23 cellular contexts compared by ENCODE assay signal in genomic region chr14:70685480-70686197, GRCh38. TPM values are rescaled to one million over a fixed set of nuclear protein-coding genes. Genes with fewer than 3 reads are reported as not detected.
DNase-seq lines count a peak whose midpoint lies in the region; ATAC-seq, FAIRE-seq and TF ChIP-seq lines count a peak whose summit lies in the region.
"Had no signal": no experiment of that assay in that cellular context is flagged by ENCODE, and none has a peak within 500 bp of the region (broad histone marks: within the 10 kb centered on the region; RNA-seq: fewer than 3 reads in every experiment).

No MANE protein-coding gene starts in this region.

- intact Hi-C loops in heart right ventricle (cut with DNase I) = no loop called here

- H3K36me3 ChIP-seq in H1 (ENCODE audit: control insufficient read depth in 2 of 4, insufficient read depth in 4 of 4, low read length in 3 of 4) = no peaks in the 10 kb centered on the region
- no peaks in the 10 kb centered on the region for H3K36me3 ChIP-seq in keratinocyte (ENCODE audit: control insufficient read depth in 2 of 2, extremely low read depth in 1 of 2, insufficient read depth in 2 of 2, low read length in 2 of 2)
- H3K36me3 ChIP-seq in heart right ventricle = no peaks in the 10 kb centered on the region
- H3K36me3 ChIP-seq: gastroesophageal sphincter, upper lobe of left lung had no signal

- H3K4me1 ChIP-seq in A549 = no peaks in the 10 kb centered on the region
- H3K4me1 ChIP-seq in H1 (replicated peaks in 1 of 4; ENCODE audit: control insufficient read depth in 3 of 4, insufficient read depth in 4 of 4, low read length in 3 of 4) = peaks cover 2 to 13% (median 9%) of the 10 kb centered on the region in 4 experiments; a peak in 6 of 7 replicates
- peaks cover 15% of the 10 kb centered on the region for H3K4me1 ChIP-seq in keratinocyte (ENCODE audit: control insufficient read depth, extremely low read depth, insufficient read depth, low read length)
- H3K4me1 ChIP-seq in heart right ventricle = no peaks in the 10 kb centered on the region
- H3K4me1 ChIP-seq: gastroesophageal sphincter, upper lobe of left lung had no signal

- H3K4me2 ChIP-seq in A549 = no peak overlapping the region
- H3K4me2 ChIP-seq in H1 (ENCODE audit: insufficient read depth in 1 of 2, low read depth in 2 of 2, low read length in 2 of 2) = peak overlapping the region in 1 of 2 experiments; percentile 23; a peak in 1 of 4 replicates
- H3K4me2 ChIP-seq in keratinocyte (ENCODE audit: control insufficient read depth, extremely low read depth, insufficient read depth, low read depth, low read length) = peak overlapping the region; percentile 45

- peak overlapping the region; percentile 77; the same call in 1 of the 2 replicates for H2BK12ac ChIP-seq in H1 (ENCODE audit: low read depth, low read length)

- peak overlapping the region; percentile 70 for H4K91ac ChIP-seq in H1 (replicated peaks; ENCODE audit: insufficient read length, low read length)

- DNase-seq in A549 (ENCODE audit: low read depth in 1 of 2, low spot score in 1 of 2) (no peak), NCI-H82 (lab: John Stamatoyannopoulos, UW) (peak; percentile 98), H1 (ENCODE audit: low read depth in 1 of 2, low spot score in 2 of 2) (no peak), keratinocyte (ENCODE audit: low read depth, low spot score) (no peak), DMS53 treated with DMSO at 0.1 percent for 48 hours (lab: John Stamatoyannopoulos, UW; ENCODE audit: unreplicated experiment) (no peak), heart right ventricle (no peak)
- no peak for DNase-seq in activated CD4-positive, alpha-beta T cell treated with anti-CD3 and anti-CD28 coated beads, Interleukin-2, amount 50 U/mL, for 48 hours
- DNase-seq: activated CD4-positive, alpha-beta T cell treated with anti-CD3 and anti-CD28 coated beads, Interleukin-2, amount 50 U/mL, for 4 hours; activated CD4-positive, CD25-positive, alpha-beta regulatory T cell; activated CD8-positive, alpha-beta memory T cell treated with anti-CD3 and anti-CD28 coated beads, Interleukin-2, amount 50 U/mL, for 4 hours; CD8-positive, alpha-beta memory T cell; cerebellar nuclear complex; DMS79; GF-D8; kidney glomerular epithelial cell; NCI-H1105; NCI-H1930; SHP77; T-helper 9 cell; upper lobe of left lung had no signal

- no peaks in the 10 kb centered on the region for H3K79me1 ChIP-seq in H1 (ENCODE audit: low read depth, low read length)

- H3K79me2 ChIP-seq in H1 (ENCODE audit: control insufficient read depth in 1 of 2, insufficient read depth in 2 of 2, low read length in 2 of 2) (no peaks in the 10 kb centered on the region), keratinocyte (ENCODE audit: control insufficient read depth, insufficient read depth, low read length) (no peaks in the 10 kb centered on the region)

- no peak for TF ChIP-seq CTCF in A549 (IDR thresholded peaks at IDR 0.05)
- TF ChIP-seq CTCF in H1 (IDR thresholded peaks at IDR 0.05; ENCODE audit: control extremely low read depth in 1 of 3, insufficient read depth in 1 of 3, low read depth in 1 of 3, low read length in 3 of 3) = no peak
- no peak for TF ChIP-seq CTCF in keratinocyte (optimal IDR thresholded peaks at IDR 0.05 in 1 of 3, IDR thresholded peaks at IDR 0.05 in 1 of 3, conservative IDR thresholded peaks at IDR 0.05 in 1 of 3; ENCODE audit: extremely low read depth in 1 of 3, insufficient read depth in 2 of 3, low read length in 3 of 3)
- no peak for TF ChIP-seq CTCF in heart right ventricle (IDR thresholded peaks at IDR 0.05)

- no peak overlapping the region for H3K4ac ChIP-seq in H1 (replicated peaks; ENCODE audit: insufficient read length, low read depth, low read length)

- H3K9me3 ChIP-seq in A549 (no peaks in the 10 kb centered on the region), H1 (ENCODE audit: insufficient read depth in 2 of 2, low read depth in 1 of 2, low read length in 1 of 2) (no peaks in the 10 kb centered on the region), keratinocyte (ENCODE audit: control insufficient read depth, low read depth, low read length) (no peaks in the 10 kb centered on the region), heart right ventricle (no peaks in the 10 kb centered on the region)
- H3K9me3 ChIP-seq: gastroesophageal sphincter, upper lobe of left lung had no signal

- TF ChIP-seq RAD21 in A549 (conservative IDR thresholded peaks at IDR 0.05 in 1 of 2, IDR thresholded peaks at IDR 0.05 in 1 of 2) (no peak), H1 (IDR thresholded peaks at IDR 0.05 in 1 of 2, conservative IDR thresholded peaks at IDR 0.05 in 1 of 2; ENCODE audit: low read depth in 2 of 2, low read length in 2 of 2) (peak; percentile 6 to 34; a peak in 1 of 4 replicates)

- H2BK120ac ChIP-seq in H1 (replicated peaks; ENCODE audit: low read depth, low read length) = no peak overlapping the region

- no peak for TF ChIP-seq EP300 in A549 (IDR thresholded peaks at IDR 0.05)
- no peak for TF ChIP-seq EP300 in H1 (IDR thresholded peaks at IDR 0.05; ENCODE audit: borderline replicate concordance in 1 of 2, low read depth in 2 of 2, low read length in 2 of 2)

- H4K8ac ChIP-seq in H1 (ENCODE audit: extremely low read depth, insufficient read depth, low read length) = no peak overlapping the region

- ATAC-seq in A549 = no peak
- ATAC-seq in heart right ventricle = no peak
- ATAC-seq in GM18505 (IDR thresholded peaks at IDR 0.05; ENCODE audit: unreplicated experiment) = no peak
- ATAC-seq: gastroesophageal sphincter had no signal

- H3K23ac ChIP-seq in H1 (ENCODE audit: insufficient read length) = no peak overlapping the region

- 78% methylated on average over 7 of the region's 7 CpGs for WGBS in A549 (ENCODE audit: missing lambda C conversion rate)
- WGBS in H1 (ENCODE audit: extremely low coverage in 1 of 2, insufficient coverage in 1 of 2, insufficient read length in 1 of 2, insufficient replicate concordance in 2 of 2, low coverage in 1 of 2, low lambda C conversion rate in 2 of 2, missing lambda C conversion rate in 1 of 2), 2 experiments = 79% methylated on average over 7 of the region's 7 CpGs; no CpG with 5 or more reads in 1 of the 2 experiments
- 80 to 87% methylated on average over 7 of the region's 7 CpGs for WGBS in heart right ventricle, 2 donors

- no peak overlapping the region for H3K4me3 ChIP-seq in A549
- peak overlapping the region in 1 of 4 experiments; percentile 6; a peak in 1 of 8 replicates for H3K4me3 ChIP-seq in H1 (ENCODE audit: extremely low read depth in 1 of 4, insufficient read depth in 2 of 4, low read depth in 3 of 4, low read length in 4 of 4)
- no peak overlapping the region for H3K4me3 ChIP-seq in keratinocyte (ENCODE audit: control insufficient read depth in 2 of 3, extremely low read depth in 1 of 3, insufficient read depth in 2 of 3, low read depth in 1 of 3, low read length in 3 of 3)
- no peak overlapping the region for H3K4me3 ChIP-seq in heart right ventricle
- H3K4me3 ChIP-seq: gastroesophageal sphincter, lung, upper lobe of left lung had no signal

- H2AK5ac ChIP-seq in H1 (ENCODE audit: low read depth, low read length) = no peak overlapping the region

- H4K5ac ChIP-seq in H1 (ENCODE audit: insufficient read length, low read depth, low read length) = no peak overlapping the region

- no peak overlapping the region for H3K14ac ChIP-seq in H1 (ENCODE audit: insufficient read length)

- no peaks in the 10 kb centered on the region for H4K20me1 ChIP-seq in H1 (replicated peaks in 1 of 2; ENCODE audit: control insufficient read depth in 1 of 2, insufficient read depth in 2 of 2, low read length in 2 of 2)
- H4K20me1 ChIP-seq in keratinocyte (ENCODE audit: control insufficient read depth, extremely low read depth, insufficient read depth, low read length) = no peaks in the 10 kb centered on the region

- dilution Hi-C loops in keratinocyte (cut with MboI; ENCODE audit: extremely low pct_ligation_motif_present, low sequenced_read_pairs) = no loop called here

- peak overlapping the region; percentile 40; the same call in 1 of the 2 replicates for H3K18ac ChIP-seq in H1 (ENCODE audit: extremely low read depth, low read length)

- H2BK5ac ChIP-seq in H1 (ENCODE audit: low read depth, low read length) = peak overlapping the region; percentile 9; the same call in 1 of the 2 replicates

- POLR2A ChIA-PET in A549 (lab: Yijun Ruan, JAX) (no interaction called here), H1 (lab: Charles Lee; ENCODE audit: partially characterized antibody) (interaction anchor here (3.3 kb wide), 1 partner anchor 23 kb away, joined by 25 read pairs; no protein-coding TSS in a partner anchor)

- TF ChIP-seq POLR2A in A549 (IDR thresholded peaks at IDR 0.05; ENCODE audit: low read length) = no peak
- no peak for TF ChIP-seq POLR2A in H1 (IDR thresholded peaks at IDR 0.05; ENCODE audit: control extremely low read depth in 1 of 2, low read depth in 2 of 2, low read length in 2 of 2)
- TF ChIP-seq POLR2A in GM18505 (IDR thresholded peaks at IDR 0.05; ENCODE audit: borderline replicate concordance, extremely low read depth, insufficient read depth, insufficient read length) = no peak

- CTCF ChIA-PET in A549 (lab: Yijun Ruan, JAX) = interaction anchor here (0.6 to 1.8 kb wide), 2 partner anchors 28 to 1328 kb away, joined by 4 read pairs; no protein-coding TSS in a partner anchor
- CTCF ChIA-PET in H1 (lab: Charles Lee; ENCODE audit: partially characterized antibody) = interaction anchor here (0.7 to 2.4 kb wide), 6 partner anchors 8 to 28 kb away, joined by 3 to 6 read pairs (median 4); no protein-coding TSS in a partner anchor

- FAIRE-seq in A549 (lab: Jason Lieb, UNC) = no peak
- peak; percentile 78 for FAIRE-seq in H1 (lab: Jason Lieb, UNC)
- FAIRE-seq in keratinocyte (lab: Jason Lieb, UNC) = peak; percentile 32

- no peak overlapping the region; the same call in 1 of the 2 replicates for H2BK15ac ChIP-seq in H1 (ENCODE audit: low read length)

- no peak overlapping the region for H3K56ac ChIP-seq in H1 (replicated peaks; ENCODE audit: insufficient read length, low read depth, low read length)

- H3K23me2 ChIP-seq in H1 (ENCODE audit: low read depth, low read length) = peaks cover 3% of the 10 kb centered on the region; the same call in 1 of the 2 replicates

- peak overlapping the region; percentile 74; the same call in 1 of the 2 replicates for H2BK20ac ChIP-seq in H1 (ENCODE audit: low read length)

- H3K27me3 ChIP-seq in H1 (replicated peaks in 1 of 4; ENCODE audit: control insufficient read depth in 3 of 4, extremely low read depth in 1 of 4, insufficient read depth in 3 of 4, low read length in 3 of 4) (no peaks in the 10 kb centered on the region), keratinocyte (ENCODE audit: control insufficient read depth, extremely low read depth, insufficient read depth, low read length) (no peaks in the 10 kb centered on the region), heart right ventricle (no peaks in the 10 kb centered on the region)
- H3K27me3 ChIP-seq: upper lobe of left lung had no signal

- H2AFZ ChIP-seq in H1 (ENCODE audit: low read length) (no peak overlapping the region), keratinocyte (ENCODE audit: control insufficient read depth, low read length) (no peak overlapping the region)

- H3K27ac ChIP-seq in A549 (no peak overlapping the region), H1 (ENCODE audit: low read depth, low read length) (no peak overlapping the region), keratinocyte (ENCODE audit: control insufficient read depth, insufficient read depth, low read length) (no peak overlapping the region), heart right ventricle (no peak overlapping the region)
- H3K27ac ChIP-seq: gastroesophageal sphincter, upper lobe of left lung had no signal

- H3K9me1 ChIP-seq in keratinocyte (ENCODE audit: control insufficient read depth, extremely low read depth, insufficient read depth, low read length) = no peaks in the 10 kb centered on the region

- H3K9ac ChIP-seq in H1 (replicated peaks in 1 of 4; ENCODE audit: extremely low read depth in 1 of 4, low read depth in 3 of 4, low read length in 3 of 4) = no peak overlapping the region
- H3K9ac ChIP-seq in keratinocyte (ENCODE audit: control insufficient read depth, extremely low read depth, insufficient read depth, low read length) = no peak overlapping the region

RNA-seq across cellular contexts. Expression of gene TTC9, which starts 43.9 kb away (rescaled TPM):
- 2.0 TPM in 2 replicates for polyA plus RNA-seq in A549 (2011; rRNA removed)
- polyA plus RNA-seq in A549 (2012; cell fraction: cytosol; rRNA removed) = 0.93 and 1.2 TPM in 2 replicates
- 0.83 and 0.86 TPM in 2 replicates for polyA plus RNA-seq in A549 (2012; cell fraction: nucleus; rRNA removed)
- polyA plus RNA-seq in A549 (2017; fragmentation: RNase III; extraction: RNeasy Plus Mini Kit Qiagen cat#74134 plus additional on column Dnase treatment) = 1.3 to 1.7 TPM (median 1.3 TPM) in 3 replicates
- 1.3 and 2.0 TPM in 2 replicates for polyA minus RNA-seq in A549 (2011; rRNA and poly(A)+ RNA removed)
- 27.3 and 29.5 TPM in 2 replicates for total RNA-seq in H1 (2021; fragmentation: NEBNext Ultra II Directional; extraction: Animal tissue kit (Norgen Biotek cat#: 25700))
- 16.5 and 21.0 TPM in 2 replicates for polyA plus RNA-seq in H1 (2011; rRNA removed)
- 17.9 TPM for polyA plus RNA-seq in H1 (2011; cell fraction: cytosol; rRNA removed)
- 15.4 TPM for polyA plus RNA-seq in H1 (2011; cell fraction: nucleus; rRNA removed)
- 19.8 to 23.0 TPM (median 20.7 TPM) in 4 replicates for polyA plus RNA-seq in H1 (2012, experiment 1 of 2)
- 9.0 TPM for polyA plus RNA-seq in H1 (2012, experiment 2 of 2)
- polyA plus RNA-seq in H1 (2013, experiment 1 of 2) = 19.0 TPM
- 19.0 TPM for polyA plus RNA-seq in H1 (2013, experiment 2 of 2)
- 26.2 and 28.0 TPM in 2 replicates for polyA minus RNA-seq in H1 (2011; rRNA and poly(A)+ RNA removed)
- 13.6 TPM for polyA minus RNA-seq in H1 (2011; cell fraction: cytosol; rRNA and poly(A)+ RNA removed)
- polyA minus RNA-seq in H1 (2011; cell fraction: nucleus; rRNA and poly(A)+ RNA removed) = 15.7 TPM
- 0.50 to 0.85 TPM (median 0.59 TPM) in 3 replicates for polyA plus RNA-seq in keratinocyte
- 1.9 TPM for polyA plus RNA-seq in keratinocyte (2011; ENCODE audit: low read depth)
- polyA plus RNA-seq in keratinocyte (2011; cell fraction: cytosol; rRNA removed) = 0.90 and 1.4 TPM in 2 replicates
- polyA plus RNA-seq in keratinocyte (2011; cell fraction: nucleus; rRNA removed) = 0.71 and 1.0 TPM in 2 replicates
- 0.69 and 2.9 TPM in 2 replicates for polyA plus RNA-seq in keratinocyte (2012; ENCODE audit: low replicate concordance)
- polyA minus RNA-seq in keratinocyte = 0.43 to 0.98 TPM (median 0.58 TPM) in 3 replicates
- 0.38 TPM for polyA minus RNA-seq in keratinocyte (2011; cell fraction: cytosol; rRNA and poly(A)+ RNA removed)
- 0.54 and 0.74 TPM in 2 replicates for polyA minus RNA-seq in keratinocyte (2011; cell fraction: nucleus; rRNA and poly(A)+ RNA removed)
- 1 to 10 TPM in 6 of 10 donors, under 1 TPM in 4; 0.31 to 2.9 (median 1.6) TPM for total RNA-seq in heart right ventricle
- polyA plus RNA-seq in heart right ventricle = under 1 TPM; 0.22 to 0.84 TPM

Comparison
In these comparisons a context has a peak if more than half of its experiments do, and no peak if none do; other contexts are left out.
1. Of the 18 proteins assayed by ChIP-seq in both H1 and A549: peak only in H1: RAD21; only in A549: none; in both: MAFK; in neither: 16.